In genomic region chrX:47178337-47178736, GRCh38 we compare ENCODE assay signal across 12 cellular contexts.
"Had no signal": no experiment of that assay in that cellular context is flagged by ENCODE, and none has a peak within 500 bp of the region (broad histone marks: within the 10 kb centered on the region; RNA-seq: fewer than 3 reads in every experiment).

No MANE protein-coding gene starts in this region.

- ATAC-seq: T-helper 17 cell had no signal

- H3K27ac ChIP-seq: transverse colon had no signal

- H3K36me3 Mint-ChIP-seq: activated naive CD4-positive, alpha-beta T cell treated with anti-CD3 and anti-CD28 coated beads, Interleukin-2, amount 50 U/mL, for 24 hours had no signal

- DNase-seq: activated CD4-positive, alpha-beta T cell treated with anti-CD3 and anti-CD28 coated beads, Interleukin-2, amount 10 ng/mL, durations not matched to agents 7 days and 5 days; activated CD4-positive, CD25-positive, alpha-beta regulatory T cell; activated CD8-positive, alpha-beta memory T cell treated with anti-CD3 and anti-CD28 coated beads for 24 hours; amniotic stem cell; left colon; SHP77 treated with DMSO at 0.1 percent for 48 hours; stimulated activated CD4-positive, alpha-beta T cell treated with anti-CD3 and anti-CD28 coated beads, Interleukin-4, amount 100 ng/mL, for 4 hours; T-helper 17 cell; transverse colon had no signal

- H3K4me3 Mint-ChIP-seq: activated CD4-positive, alpha-beta T cell treated with anti-CD3 and anti-CD28 coated beads, Interleukin-2, amount 10 ng/mL, durations not matched to agents 7 days and 5 days; activated naive CD4-positive, alpha-beta T cell treated with anti-CD3 and anti-CD28 coated beads, Interleukin-2, amount 50 U/mL, for 24 hours; nephron; T-helper 17 cell had no signal

- H3K4me3 ChIP-seq: transverse colon had no signal

- H3K4me1 Mint-ChIP-seq: activated naive CD4-positive, alpha-beta T cell treated with anti-CD3 and anti-CD28 coated beads, Interleukin-2, amount 50 U/mL, for 24 hours; nephron; T-helper 17 cell had no signal

- H3K9me3 Mint-ChIP-seq: activated CD4-positive, alpha-beta T cell treated with anti-CD3 and anti-CD28 coated beads, Interleukin-2, amount 10 ng/mL, durations not matched to agents 7 days and 5 days; activated naive CD4-positive, alpha-beta T cell treated with anti-CD3 and anti-CD28 coated beads, Interleukin-2, amount 50 U/mL, for 24 hours; activated T-helper 2 cell treated with anti-CD3 and anti-CD28 coated beads, Interferon-gamma antibody, Interleukin-2, Interleukin-4, amounts not matched to agents 10 μg/mL and 5 μg/mL and 100 μg/mL, durations not matched to agents 14 hours and 24 hours and 36 hours had no signal

- H3K4me1 ChIP-seq: transverse colon had no signal

- H3K27ac Mint-ChIP-seq: activated CD4-positive, alpha-beta T cell treated with anti-CD3 and anti-CD28 coated beads, Interleukin-2, amount 10 ng/mL, durations not matched to agents 7 days and 5 days; nephron; T-helper 17 cell had no signal

- H3K27me3 Mint-ChIP-seq: activated CD4-positive, alpha-beta T cell treated with anti-CD3 and anti-CD28 coated beads, Interleukin-2, amount 10 ng/mL, durations not matched to agents 7 days and 5 days; activated naive CD4-positive, alpha-beta T cell treated with anti-CD3 and anti-CD28 coated beads, Interleukin-2, amount 50 U/mL, for 24 hours; T-helper 17 cell had no signal

- H3K27me3 ChIP-seq: transverse colon had no signal

- H3K9me3 ChIP-seq: transverse colon had no signal
